Comparison of ENCODE assay signal across 1 cellular context in genomic region chr1:26910343-26911160, GRCh38.
TF ChIP-seq lines count a peak whose summit lies in the region.

No MANE protein-coding gene starts in this region.

TF ChIP-seq in HepG2, 621 proteins besides CTCF, POLR2A, EP300 and RAD21 (continued from another document and continues in another):
- TF ChIP-seq TFE3 (CRISPR knock-in tag; IDR thresholded peaks at IDR 0.05) (peak; percentile 81), ZGPAT (CRISPR knock-in tag; IDR thresholded peaks at IDR 0.05) (peak; percentile 88), RARA (CRISPR knock-in tag; IDR thresholded peaks at IDR 0.05) (peak; percentile 99), TOPORS (CRISPR knock-in tag; IDR thresholded peaks at IDR 0.05) (peak; percentile 43; the same call in 1 of the 2 replicates), GFI1 (CRISPR knock-in tag; IDR thresholded peaks at IDR 0.05; ENCODE audit: borderline replicate concordance) (peak; percentile 84), STAT5B (CRISPR knock-in tag; IDR thresholded peaks at IDR 0.05) (0 out of 2 replicates have a peak, but pooled peaks have one; percentile 80), ZNF337 (CRISPR knock-in tag; IDR thresholded peaks at IDR 0.05; ENCODE audit: borderline replicate concordance, low read depth) (no peak), CHCHD3 (CRISPR knock-in tag; IDR thresholded peaks at IDR 0.05) (no peak), MIER2 (CRISPR knock-in tag; IDR thresholded peaks at IDR 0.05) (peak; percentile 36; the same call in 1 of the 2 replicates), AKAP8 (CRISPR knock-in tag; IDR thresholded peaks at IDR 0.05) (peak; percentile 95; the same call in 1 of the 2 replicates), ATF7-NPFF (CRISPR knock-in tag; IDR thresholded peaks at IDR 0.05; ENCODE audit: low read depth) (peak; percentile 60), CBX5 (CRISPR knock-in tag; IDR thresholded peaks at IDR 0.05; ENCODE audit: borderline replicate concordance) (peak; percentile 12; the same call in 1 of the 2 replicates), ZNF512B (CRISPR knock-in tag; IDR thresholded peaks at IDR 0.05; ENCODE audit: borderline replicate concordance) (peak; percentile 83; the same call in 1 of the 2 replicates), GZF1 (CRISPR knock-in tag; IDR thresholded peaks at IDR 0.05) (no peak), ZNF607 (CRISPR knock-in tag; IDR thresholded peaks at IDR 0.05; ENCODE audit: borderline replicate concordance) (peak; percentile 78; the same call in 1 of the 2 replicates), ZNF280D (CRISPR knock-in tag; IDR thresholded peaks at IDR 0.05) (peak; percentile 91), ZNF598 (CRISPR knock-in tag; IDR thresholded peaks at IDR 0.05; ENCODE audit: borderline replicate concordance) (no peak), HES4 (CRISPR knock-in tag; IDR thresholded peaks at IDR 0.05; ENCODE audit: borderline replicate concordance) (no peak), ZNF556 (CRISPR knock-in tag; IDR thresholded peaks at IDR 0.05; ENCODE audit: borderline replicate concordance) (peak; percentile 76; the same call in 1 of the 2 replicates), HNRNPL (IDR thresholded peaks at IDR 0.05; ENCODE audit: low read depth, low read length) (no peak), KMT2A (CRISPR knock-in tag; IDR thresholded peaks at IDR 0.05) (0 out of 2 replicates have a peak, but pooled peaks have one; percentile 29), PLRG1 (conservative IDR thresholded peaks at IDR 0.05) (no peak), RBFOX2 (IDR thresholded peaks at IDR 0.05; ENCODE audit: low read depth, low read length) (peak; percentile 26; the same call in 1 of the 2 replicates), E2F1 (CRISPR knock-in tag; IDR thresholded peaks at IDR 0.05) (peak; percentile 50; the same call in 1 of the 2 replicates), ZNF7 (CRISPR knock-in tag; IDR thresholded peaks at IDR 0.05) (0 out of 2 replicates have a peak, but pooled peaks have one; percentile 17), ARID3A (IDR thresholded peaks at IDR 0.05; ENCODE audit: low read depth, low read length) (peak; percentile 72), ZNF703 (CRISPR knock-in tag; IDR thresholded peaks at IDR 0.05; ENCODE audit: borderline replicate concordance) (peak; percentile 64; the same call in 1 of the 2 replicates), ZNF501 (CRISPR knock-in tag; IDR thresholded peaks at IDR 0.05) (no peak), HOXA9 (CRISPR knock-in tag; IDR thresholded peaks at IDR 0.05; ENCODE audit: borderline replicate concordance) (no peak), KLF16 (CRISPR knock-in tag; IDR thresholded peaks at IDR 0.05) (peak in 1 of 2 experiments; percentile 89; a peak in 1 of 4 replicates), ZFP1 (CRISPR knock-in tag; IDR thresholded peaks at IDR 0.05) (peak; percentile 77; the same call in 1 of the 2 replicates), ZNF614 (CRISPR knock-in tag; IDR thresholded peaks at IDR 0.05; ENCODE audit: borderline replicate concordance) (peak; percentile 87; the same call in 1 of the 2 replicates), EEA1 (CRISPR knock-in tag; IDR thresholded peaks at IDR 0.05; ENCODE audit: borderline replicate concordance) (peak; percentile 77; the same call in 1 of the 2 replicates), ZNF580 (CRISPR knock-in tag; IDR thresholded peaks at IDR 0.05; ENCODE audit: borderline replicate concordance, low read depth) (no peak; the same call in none of the 2 replicates), HOXD1 (CRISPR knock-in tag; IDR thresholded peaks at IDR 0.05) (peak; percentile 71), ZNF800 (CRISPR knock-in tag; IDR thresholded peaks at IDR 0.05) (no peak), PPARG (CRISPR knock-in tag; conservative IDR thresholded peaks at IDR 0.05) (peak; percentile 88), HNRNPH1 (optimal IDR thresholded peaks at IDR 0.05; ENCODE audit: low read depth, low read length) (no peak), ZNF225 (CRISPR knock-in tag; IDR thresholded peaks at IDR 0.05) (no peak), ZFP36L2 (CRISPR knock-in tag; IDR thresholded peaks at IDR 0.05) (peak; percentile 43; the same call in 1 of the 2 replicates), FOSL2 (CRISPR knock-in tag; IDR thresholded peaks at IDR 0.05) (peak; percentile 80), TARDBP (CRISPR knock-in tag; IDR thresholded peaks at IDR 0.05) (peak; percentile 91), ZNF512 (CRISPR knock-in tag; IDR thresholded peaks at IDR 0.05) (no peak), SIX4 (CRISPR knock-in tag; IDR thresholded peaks at IDR 0.05) (peak; percentile 28; the same call in 1 of the 2 replicates), TGIF2 (CRISPR knock-in tag; IDR thresholded peaks at IDR 0.05) (peak; percentile 88), PAF1 (CRISPR knock-in tag; IDR thresholded peaks at IDR 0.05) (peak; percentile 33; the same call in 1 of the 2 replicates), ZNF83 (CRISPR knock-in tag; IDR thresholded peaks at IDR 0.05; ENCODE audit: borderline replicate concordance) (no peak), MIER3 (CRISPR knock-in tag; IDR thresholded peaks at IDR 0.05; ENCODE audit: borderline replicate concordance) (peak; percentile 83; the same call in 1 of the 2 replicates), NFE2 (CRISPR knock-in tag; IDR thresholded peaks at IDR 0.05) (no peak), NBN (conservative IDR thresholded peaks at IDR 0.05) (no peak), THYN1 (CRISPR knock-in tag; IDR thresholded peaks at IDR 0.05; ENCODE audit: borderline replicate concordance, low read depth) (no peak), ZNF564 (CRISPR knock-in tag; IDR thresholded peaks at IDR 0.05) (peak; percentile 68; the same call in 1 of the 2 replicates)
